ENCODE assay signal across 1 cellular context in the genomic region with DNA sequence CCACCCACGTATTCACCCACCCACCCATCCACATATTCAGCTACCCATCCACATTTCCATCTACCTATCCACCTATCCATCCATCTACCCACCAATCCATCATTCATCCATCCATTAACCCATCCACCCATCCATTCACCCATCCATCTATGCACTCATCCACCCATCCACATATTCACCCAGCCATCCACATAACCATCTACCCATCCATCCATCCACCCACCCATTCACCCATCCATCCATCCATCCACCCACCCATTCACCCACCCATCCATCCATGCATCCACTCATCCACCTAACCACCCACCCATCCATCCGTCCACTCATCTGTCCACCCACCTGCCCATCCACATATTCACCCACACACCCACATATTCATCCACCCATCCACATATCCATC.
TF ChIP-seq lines count a peak whose summit lies in the region.

No MANE protein-coding gene starts in this region.

TF ChIP-seq in HepG2, 621 proteins besides CTCF, POLR2A, EP300 and RAD21:
- TF ChIP-seq NR2F1 (CRISPR knock-in tag; IDR thresholded peaks at IDR 0.05) (no peak), FOSL1 (CRISPR knock-in tag; IDR thresholded peaks at IDR 0.05; ENCODE audit: borderline replicate concordance) (no peak), ZNF253 (CRISPR knock-in tag; IDR thresholded peaks at IDR 0.05; ENCODE audit: borderline replicate concordance) (no peak), MYNN (CRISPR knock-in tag; IDR thresholded peaks at IDR 0.05; ENCODE audit: low read depth) (no peak), ZNF468 (CRISPR knock-in tag; IDR thresholded peaks at IDR 0.05) (no peak), ZFP1 (CRISPR knock-in tag; IDR thresholded peaks at IDR 0.05) (no peak), ZNF296 (CRISPR knock-in tag; conservative IDR thresholded peaks at IDR 0.05) (no peak), ATF1 (CRISPR knock-in tag; IDR thresholded peaks at IDR 0.05) (no peak), MTF2 (CRISPR knock-in tag; IDR thresholded peaks at IDR 0.05; ENCODE audit: borderline replicate concordance) (no peak), ZNF891 (CRISPR knock-in tag; IDR thresholded peaks at IDR 0.05) (no peak), ZNF567 (CRISPR knock-in tag; IDR thresholded peaks at IDR 0.05; ENCODE audit: borderline replicate concordance) (no peak), HNRNPUL1 (IDR thresholded peaks at IDR 0.05; ENCODE audit: low read depth, low read length) (no peak), NONO (IDR thresholded peaks at IDR 0.05) (no peak), NONO (CRISPR knock-in tag; conservative IDR thresholded peaks at IDR 0.05) (no peak), KAT8 (CRISPR knock-in tag; IDR thresholded peaks at IDR 0.05) (no peak), MXI1 (IDR thresholded peaks at IDR 0.05; ENCODE audit: borderline replicate concordance, low read depth, low read length) (no peak), MXD4 (CRISPR knock-in tag; IDR thresholded peaks at IDR 0.05) (no peak), CBX1 (IDR thresholded peaks at IDR 0.05; ENCODE audit: low read depth) (no peak), HNRNPH1 (optimal IDR thresholded peaks at IDR 0.05; ENCODE audit: low read depth, low read length) (no peak)
- TF ChIP-seq, protein P1, sequence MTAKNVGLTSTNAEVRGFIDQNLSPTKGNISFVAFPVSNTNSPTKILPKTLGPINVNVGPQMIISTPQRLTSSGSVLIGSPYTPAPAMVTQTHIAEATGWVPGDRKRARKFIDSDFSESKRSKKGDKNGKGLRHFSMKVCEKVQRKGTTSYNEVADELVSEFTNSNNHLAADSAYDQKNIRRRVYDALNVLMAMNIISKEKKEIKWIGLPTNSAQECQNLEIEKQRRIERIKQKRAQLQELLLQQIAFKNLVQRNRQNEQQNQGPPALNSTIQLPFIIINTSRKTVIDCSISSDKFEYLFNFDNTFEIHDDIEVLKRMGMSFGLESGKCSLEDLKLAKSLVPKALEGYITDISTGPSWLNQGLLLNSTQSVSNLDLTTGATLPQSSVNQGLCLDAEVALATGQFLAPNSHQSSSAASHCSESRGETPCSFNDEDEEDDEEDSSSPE (CRISPR knock-in tag; IDR thresholded peaks at IDR 0.05): no peak
